Comparison of ENCODE assay signal across 2 cellular contexts in genomic region chr16:57113042-57113453, GRCh38.
A peak's percentile ranks its signal among the peaks of the same experiment; 100 is the strongest.
TF ChIP-seq lines count a peak whose summit lies in the region.

No MANE protein-coding gene starts in this region.

TF ChIP-seq in HEK293, 187 proteins besides CTCF, POLR2A, EP300 and RAD21:
- no peak for TF ChIP-seq ZNF366 (tag by site-specific recombination; conservative IDR thresholded peaks at IDR 0.05)
- no peak for TF ChIP-seq ZNF391 (tag by site-specific recombination; IDR thresholded peaks at IDR 0.05; ENCODE audit: borderline replicate concordance, low read depth)
- no peak for TF ChIP-seq ZNF585B (tag by site-specific recombination; IDR thresholded peaks at IDR 0.05)
- TF ChIP-seq ZIC2 (tag by site-specific recombination; IDR thresholded peaks at IDR 0.05): no peak
- TF ChIP-seq ZNF292 (tag by site-specific recombination; IDR thresholded peaks at IDR 0.05; ENCODE audit: borderline replicate concordance, low read depth): no peak
- TF ChIP-seq ZNF114 (tag by site-specific recombination; IDR thresholded peaks at IDR 0.05): no peak
- no peak for TF ChIP-seq ZNF837 (tag by site-specific recombination; IDR thresholded peaks at IDR 0.05)
- TF ChIP-seq KLF1 (tag by site-specific recombination; IDR thresholded peaks at IDR 0.05): no peak
- peak; percentile 38; the same call in 1 of the 2 replicates for TF ChIP-seq ZNF768 (tag by site-specific recombination; IDR thresholded peaks at IDR 0.05)

TF ChIP-seq in GM12878, 131 proteins besides CTCF, POLR2A, EP300 and RAD21:
- TF ChIP-seq RUNX3 (IDR thresholded peaks at IDR 0.05; ENCODE audit: low read length): no peak; the same call in 1 of the 2 replicates
- peak; percentile 26; the same call in 1 of the 2 replicates for TF ChIP-seq PAX5 (IDR thresholded peaks at IDR 0.05; ENCODE audit: borderline replicate concordance, low read depth, low read length)
- peak; percentile 2; the same call in 1 of the 2 replicates for TF ChIP-seq NFIC (IDR thresholded peaks at IDR 0.05; ENCODE audit: low read depth, low read length)
